ENCODE assay signal across 18 cellular contexts in genomic region chr14:31068235-31068634, GRCh38. TPM values are rescaled to one million over a fixed set of nuclear protein-coding genes. Genes with fewer than 3 reads are reported as not detected.
DNase-seq lines count a peak whose midpoint lies in the region; ATAC-seq and TF ChIP-seq lines count a peak whose summit lies in the region.
"Had no signal": no experiment of that assay in that cellular context is flagged by ENCODE, and none has a peak within 500 bp of the region (broad histone marks: within the 10 kb centered on the region; RNA-seq: fewer than 3 reads in every experiment).

No MANE protein-coding gene starts in this region.

- H3K27me3 ChIP-seq in gastroesophageal sphincter, result no peaks in the 10 kb centered on the region
- no peaks in the 10 kb centered on the region for H3K27me3 ChIP-seq in gastrocnemius medialis
- H3K27me3 ChIP-seq: BE2C, Peyer's patch had no signal

- no peak for TF ChIP-seq CTCF in gastroesophageal sphincter (IDR thresholded peaks at IDR 0.05)
- no peak for TF ChIP-seq CTCF in gastrocnemius medialis (IDR thresholded peaks at IDR 0.05 in 4 of 5, conservative IDR thresholded peaks at IDR 0.05 in 1 of 5)

- H3K4me3 ChIP-seq in gastroesophageal sphincter, result no peak overlapping the region
- H3K4me3 ChIP-seq in gastrocnemius medialis, result no peak overlapping the region
- H3K4me3 ChIP-seq: Peyer's patch had no signal

- no peak overlapping the region for H3K27ac ChIP-seq in gastroesophageal sphincter
- H3K27ac ChIP-seq in gastrocnemius medialis, result no peak overlapping the region
- H3K27ac ChIP-seq: Peyer's patch had no signal

- no peaks in the 10 kb centered on the region for H3K36me3 Mint-ChIP-seq in activated naive CD4-positive, alpha-beta T cell treated with anti-CD3 and anti-CD28 coated beads, Interleukin-2, amount 10 ng/mL, durations not matched to agents 7 days and 5 days

- H3K27ac Mint-ChIP-seq in activated naive CD4-positive, alpha-beta T cell treated with anti-CD3 and anti-CD28 coated beads, Interleukin-2, amount 10 ng/mL, durations not matched to agents 7 days and 5 days, result no peak overlapping the region
- H3K27ac Mint-ChIP-seq: activated naive CD4-positive, alpha-beta T cell treated with anti-CD3 and anti-CD28 coated beads for 36 hours; HFFc6 had no signal

- H3K4me1 ChIP-seq in gastroesophageal sphincter, result peaks cover 0 to 12% (median 0%) of the 10 kb centered on the region in 3 donors
- no peaks in the 10 kb centered on the region for H3K4me1 ChIP-seq in gastrocnemius medialis
- H3K4me1 ChIP-seq: BE2C, Peyer's patch had no signal

- DNase-seq in gastrocnemius medialis (no peak), AG08396 (ENCODE audit: low spot score) (no peak)
- DNase-seq in activated CD4-positive, CD25-positive, alpha-beta regulatory T cell treated with anti-CD3 and anti-CD28 coated beads, Interleukin-2, amount 50 U/mL, for 72 hours, result no peak
- no peak for DNase-seq in activated naive CD4-positive, alpha-beta T cell treated with anti-CD3 and anti-CD28 coated beads, Interleukin-2, amount 10 ng/mL, durations not matched to agents 7 days and 5 days
- DNase-seq: activated CD4-positive, alpha-beta T cell treated with anti-CD3 and anti-CD28 coated beads, Interleukin-2, amount 50 U/mL, for 1 hour; activated naive CD4-positive, alpha-beta T cell treated with anti-CD3 and anti-CD28 coated beads for 36 hours; activated T-cell treated with anti-CD3 and anti-CD28 coated beads for 4 hours; BE2C; HFFc6; IMR-90; kidney glomerular epithelial cell; NCI-H2081; NCI-H524 treated with DMSO at 0.1 percent for 48 hours; Peyer's patch had no signal

- intact Hi-C loops in gastrocnemius medialis (cut with DNase I; ENCODE audit: low total_unique reads), result no loop called here

- WGBS in gastroesophageal sphincter (ENCODE audit: low coverage in 1 of 2), 2 donors, result 53% methylated on average over 1 of the region's 1 CpG; no CpG with 5 or more reads in 1 of the 2 donors

- TF ChIP-seq EP300 in gastroesophageal sphincter (IDR thresholded peaks at IDR 0.05), result no peak

- H3K9me3 Mint-ChIP-seq in activated naive CD4-positive, alpha-beta T cell treated with anti-CD3 and anti-CD28 coated beads, Interleukin-2, amount 10 ng/mL, durations not matched to agents 7 days and 5 days, result no peaks in the 10 kb centered on the region
- H3K9me3 Mint-ChIP-seq: activated naive CD4-positive, alpha-beta T cell treated with anti-CD3 and anti-CD28 coated beads for 36 hours; HFFc6 had no signal

- TF ChIP-seq POLR2A in gastroesophageal sphincter (IDR thresholded peaks at IDR 0.05) (no peak), gastrocnemius medialis (IDR thresholded peaks at IDR 0.05) (no peak)

- CTCF ChIA-PET in activated naive CD4-positive, alpha-beta T cell treated with anti-CD3 and anti-CD28 coated beads, Interleukin-2, amount 10 ng/mL, durations not matched to agents 7 days and 5 days (lab: Charles Lee), result interaction anchor here (0.8 kb wide), 1 partner anchor 9 kb away, joined by 3 read pairs; no protein-coding TSS in a partner anchor

- ATAC-seq in GM18498 (IDR thresholded peaks at IDR 0.05; ENCODE audit: unreplicated experiment) (peak; percentile 57), HG03196 (IDR thresholded peaks at IDR 0.05; ENCODE audit: unreplicated experiment) (peak; percentile 56), gastroesophageal sphincter (peak; percentile 60), gastrocnemius medialis (peak; percentile 52 to 61), GM19351 (IDR thresholded peaks at IDR 0.05; ENCODE audit: unreplicated experiment) (no peak)

- in situ Hi-C loops in gastrocnemius medialis (cut with MboI; ENCODE audit: low sequenced_read_pairs in 4 of 4), result no loop called here

- H3K36me3 ChIP-seq in gastroesophageal sphincter (peaks cover 0 to 25% of the 10 kb centered on the region in 2 donors), gastrocnemius medialis (no peaks in the 10 kb centered on the region)
- H3K36me3 ChIP-seq: BE2C, Peyer's patch had no signal

- H3K27me3 Mint-ChIP-seq in activated naive CD4-positive, alpha-beta T cell treated with anti-CD3 and anti-CD28 coated beads, Interleukin-2, amount 10 ng/mL, durations not matched to agents 7 days and 5 days, result no peaks in the 10 kb centered on the region

- no peaks in the 10 kb centered on the region for H3K4me1 Mint-ChIP-seq in activated naive CD4-positive, alpha-beta T cell treated with anti-CD3 and anti-CD28 coated beads, Interleukin-2, amount 10 ng/mL, durations not matched to agents 7 days and 5 days

- H3K4me3 Mint-ChIP-seq in activated naive CD4-positive, alpha-beta T cell treated with anti-CD3 and anti-CD28 coated beads, Interleukin-2, amount 10 ng/mL, durations not matched to agents 7 days and 5 days, result no peak overlapping the region
- H3K4me3 Mint-ChIP-seq: activated naive CD4-positive, alpha-beta T cell treated with anti-CD3 and anti-CD28 coated beads for 36 hours; HFFc6 had no signal

- H3K9me3 ChIP-seq in gastroesophageal sphincter (no peaks in the 10 kb centered on the region), gastrocnemius medialis (no peaks in the 10 kb centered on the region)
- H3K9me3 ChIP-seq: BE2C, Peyer's patch had no signal

RNA-seq across cellular contexts. Expression of gene STRN3, which starts 42.1 kb away (rescaled TPM):
- total RNA-seq in gastroesophageal sphincter (10 to 100 TPM; 68.4 to 99.6 (median 77.2) TPM), gastrocnemius medialis (10 to 100 TPM; 57.7 to 98.7 (median 77.9) TPM)

RNA-seq across cellular contexts. Expression of gene AP4S1, which starts 42.8 kb away (rescaled TPM):
- total RNA-seq in gastroesophageal sphincter (10 to 100 TPM in 3 of 4 donors, 1 to 10 TPM in 1; 6.6 to 13.3 (median 12.2) TPM), gastrocnemius medialis (10 to 100 TPM in 2 of 4 donors, 1 to 10 TPM in 2; 2.9 to 12.8 (median 9.2) TPM)
